Comparison of ENCODE assay signal across 8 cellular contexts in genomic region chr10:101783736-101784118, GRCh38. TPM values are rescaled to one million over a fixed set of nuclear protein-coding genes. Genes with fewer than 3 reads are reported as not detected.
A peak's percentile ranks its signal among the peaks of the same experiment; 100 is the strongest.
DNase-seq lines count a peak whose midpoint lies in the region; ATAC-seq and TF ChIP-seq lines count a peak whose summit lies in the region.

No MANE protein-coding gene starts in this region.

- 53 to 61% methylated on average over 10 of the region's 10 CpGs for WGBS in sigmoid colon, 2 donors

- H3K4me1 ChIP-seq in Peyer's patch (peaks cover 3 to 30% (median 15%) of the 10 kb centered on the region in 4 donors), sigmoid colon (peaks cover 0 to 56% (median 49%) of the 10 kb centered on the region in 4 donors)

- in situ Hi-C loops in GM13977 (cut with MboI; ENCODE audit: low pct_unique_long_range_greater_than_20kb, low sequenced_read_pairs, unreplicated experiment): loop anchor here (5.0 kb wide), 1 partner anchor 181 kb away; no protein-coding TSS in a partner anchor

- no peak for TF ChIP-seq CTCF in GM13977 (IDR thresholded peaks at IDR 0.05; ENCODE audit: extremely low read depth, insufficient read depth, missing control alignments)
- no peak for TF ChIP-seq CTCF in Peyer's patch (IDR thresholded peaks at IDR 0.05)
- no peak for TF ChIP-seq CTCF in epithelial cell of proximal tubule (conservative IDR thresholded peaks at IDR 0.05; ENCODE audit: low read depth, low read length)
- TF ChIP-seq CTCF in sigmoid colon (IDR thresholded peaks at IDR 0.05): no peak

- H3K27ac ChIP-seq in Peyer's patch (peak overlapping the region; percentile 3 to 68 (median 20)), sigmoid colon (peak overlapping the region; percentile 54 to 65 (median 58))

- DNase-seq in GM13977 (ENCODE audit: low spot score) (peak; percentile 13), Peyer's patch (peak in 1 of 3 donors; percentile 40), epithelial cell of proximal tubule (ENCODE audit: low read depth) (no peak), sigmoid colon (no peak)
- DNase-seq in activated CD4-positive, alpha-beta T cell treated with anti-CD3 and anti-CD28 coated beads for 4 hours: no peak

- intact Hi-C loops in sigmoid colon (cut with DNase I): loop anchor here (5.0 to 10.0 kb wide), 4 partner anchors 34 to 569 kb away; partner anchors contain the start of genes DPCD, OGA and POLL

- H3K27me3 ChIP-seq in Peyer's patch (no peaks in the 10 kb centered on the region), sigmoid colon (peaks cover 0 to 14% (median 4%) of the 10 kb centered on the region in 3 donors)

- H3K36me3 ChIP-seq in Peyer's patch (peaks cover 0 to 37% (median 0%) of the 10 kb centered on the region in 3 donors), sigmoid colon (peaks cover 0 to 47% (median 25%) of the 10 kb centered on the region in 4 donors)

- ATAC-seq in HG03039 (IDR thresholded peaks at IDR 0.05; ENCODE audit: unreplicated experiment) (no peak), GM21528 (IDR thresholded peaks at IDR 0.05; ENCODE audit: low FRiP score, unreplicated experiment) (no peak), HG02884 (IDR thresholded peaks at IDR 0.05; ENCODE audit: unreplicated experiment) (no peak)

- H3K4me3 ChIP-seq in Peyer's patch (peak overlapping the region; percentile 51 to 60 (median 58)), epithelial cell of proximal tubule (ENCODE audit: low read depth, low read length) (peak overlapping the region; percentile 96), sigmoid colon (peak overlapping the region; percentile 50 to 77 (median 64))

- no peak for TF ChIP-seq EP300 in sigmoid colon (IDR thresholded peaks at IDR 0.05)

- TF ChIP-seq POLR2A in Peyer's patch (IDR thresholded peaks at IDR 0.05): no peak
- TF ChIP-seq POLR2A in sigmoid colon (IDR thresholded peaks at IDR 0.05): no peak

- H3K9me3 ChIP-seq in Peyer's patch (no peaks in the 10 kb centered on the region), sigmoid colon (no peaks in the 10 kb centered on the region)

RNA-seq across cellular contexts. Expression of gene NPM3, which starts 0.5 kb away (rescaled TPM):
- total RNA-seq in Peyer's patch (10 to 100 TPM in 2 of 4 donors, 1 to 10 TPM in 2; 7.7 to 25.6 (median 11.2) TPM), epithelial cell of proximal tubule (118 and 159 TPM in 2 replicates), sigmoid colon (10 to 100 TPM; 23.0 to 45.7 (median 29.8) TPM)
- 10 to 100 TPM; 17.8 to 64.9 (median 26.4) TPM for polyA plus RNA-seq in sigmoid colon

RNA-seq across cellular contexts. Expression of gene FGF8, which starts 7.8 kb away (rescaled TPM):
- total RNA-seq in Peyer's patch (not detected), epithelial cell of proximal tubule (not detected in 2 replicates), sigmoid colon (not detected)
- under 1 TPM in 1 of 3 donors, not detected in 2; 0.10 TPM for polyA plus RNA-seq in sigmoid colon

RNA-seq across cellular contexts. Expression of gene OGA, which starts 34.5 kb away (rescaled TPM):
- total RNA-seq in Peyer's patch (100 to 1,000 TPM; 142 to 367 (median 173) TPM), epithelial cell of proximal tubule (39.8 and 48.4 TPM in 2 replicates), sigmoid colon (100 to 1,000 TPM; 124 to 143 (median 140) TPM)
- polyA plus RNA-seq in sigmoid colon: 10 to 100 TPM; 15.7 to 60.5 (median 23.4) TPM

RNA-seq across cellular contexts. Expression of gene KCNIP2, which starts 59.9 kb away (rescaled TPM):
- 10 to 100 TPM in 1 of 4 donors, 1 to 10 TPM in 3; 3.5 to 11.6 (median 5.5) TPM for total RNA-seq in Peyer's patch
- 0.14 and 2.9 TPM in 2 replicates for total RNA-seq in epithelial cell of proximal tubule
- total RNA-seq in sigmoid colon: 1 to 10 TPM; 1.8 to 7.1 (median 2.6) TPM
- polyA plus RNA-seq in sigmoid colon: 1 to 10 TPM in 1 of 3 donors, not detected in 2; 3.3 TPM
